ENCODE assay signal across 23 cellular contexts in the genomic region with DNA sequence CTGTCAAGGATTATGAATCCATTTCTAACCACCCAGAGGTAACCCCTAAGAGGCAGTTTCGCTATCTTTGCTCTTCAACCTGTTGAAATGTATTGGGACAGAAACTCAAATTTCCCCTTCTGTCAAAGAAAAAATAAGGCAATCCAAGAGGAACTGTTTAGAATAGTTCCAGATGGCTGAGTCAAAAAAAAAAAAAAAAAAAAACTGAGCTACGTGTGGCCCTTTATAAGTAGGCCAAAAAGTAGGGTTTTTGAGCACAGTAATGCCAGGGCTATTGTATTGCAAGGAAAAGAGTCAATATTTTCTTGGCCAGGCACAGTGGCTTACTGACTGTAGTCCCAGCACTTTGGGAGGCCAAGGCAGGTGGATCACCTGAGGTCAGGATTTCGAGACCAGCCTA.
DNase-seq lines count a peak whose midpoint lies in the region; FAIRE-seq and TF ChIP-seq lines count a peak whose summit lies in the region.
"Had no signal": no experiment of that assay in that cellular context is flagged by ENCODE, and none has a peak within 500 bp of the region (broad histone marks: within the 10 kb centered on the region; RNA-seq: fewer than 3 reads in every experiment).

No MANE protein-coding gene starts in this region.

- H3K27me3 ChIP-seq in osteoblast (ENCODE audit: insufficient read depth, low read length) (peaks cover 12% of the 10 kb centered on the region), spleen (replicated peaks in 1 of 7) (peaks cover 0 to 22% (median 0%) of the 10 kb centered on the region in 7 donors)
- H3K27me3 ChIP-seq: BE2C, BLaER1 had no signal

- H3K27ac ChIP-seq in osteoblast (ENCODE audit: low read depth, low read length): no peak overlapping the region
- no peak overlapping the region for H3K27ac ChIP-seq in spleen
- H3K27ac ChIP-seq: 22Rv1, BLaER1 had no signal

- H3K36me3 ChIP-seq in osteoblast (ENCODE audit: insufficient read depth, low read length) (no peaks in the 10 kb centered on the region), spleen (no peaks in the 10 kb centered on the region)
- H3K36me3 ChIP-seq: BE2C, BLaER1 had no signal

- DNase-seq in CD1c-positive myeloid dendritic cell (ENCODE audit: extremely low spot score) (peak; percentile 5), NCI-H2171 (lab: John Stamatoyannopoulos, UW) (peak; percentile 29), cerebellar cortex (ENCODE audit: low spot score) (peak; percentile 69), osteoblast (ENCODE audit: insufficient read length, low spot score, missing footprints) (peak; percentile 1), spleen (no peak), H54 (ENCODE audit: insufficient read length, low spot score) (no peak)
- no peak for DNase-seq in activated CD8-positive, alpha-beta memory T cell treated with anti-CD3 and anti-CD28 coated beads, Interleukin-2, amount 50 U/mL, for 48 hours
- DNase-seq in stimulated activated CD4-positive, alpha-beta T cell treated with anti-CD3 and anti-CD28 coated beads, Interleukin-2, amount 100 ng/mL, for 48 hours: no peak
- DNase-seq: ACHN; BE2C; Caco-2; Calu3; CD4-positive, alpha-beta T cell; CD8-positive, alpha-beta T cell; DMS79 treated with DMSO at 0.1 percent for 48 hours; GDM1 had no signal

- TF ChIP-seq POLR2A in spleen (IDR thresholded peaks at IDR 0.05) (no peak), H54 (IDR thresholded peaks at IDR 0.05; ENCODE audit: low read depth, low read length) (no peak)

- no peaks in the 10 kb centered on the region for H4K20me1 ChIP-seq in osteoblast (ENCODE audit: insufficient read depth, low read length)
- H4K20me1 ChIP-seq: BLaER1 had no signal

- intact Hi-C loops in spleen (cut with DNase I; ENCODE audit: low total_unique reads): no loop called here

- H2AFZ ChIP-seq in osteoblast (ENCODE audit: low read length): no peak overlapping the region

- 78 to 92% (median 88%) methylated on average over 3 of the region's 3 CpGs for WGBS in spleen, 5 donors

- no peak overlapping the region for H3K4me3 ChIP-seq in osteoblast (ENCODE audit: insufficient read depth, low read length)
- H3K4me3 ChIP-seq in spleen: no peak overlapping the region
- H3K4me3 ChIP-seq: BLaER1, GM12878 had no signal

- TF ChIP-seq CTCF in osteoblast (IDR thresholded peaks at IDR 0.05; ENCODE audit: extremely low read depth, low read depth, low read length): no peak
- TF ChIP-seq CTCF in spleen (IDR thresholded peaks at IDR 0.05 in 8 of 11, conservative IDR thresholded peaks at IDR 0.05 in 3 of 11): no peak

- no peak for FAIRE-seq in H54 (lab: Jason Lieb, UNC)
- FAIRE-seq: D721Med, GM12878, GM12892, GM18507, GM19239 had no signal

- no peaks in the 10 kb centered on the region for H3K79me2 ChIP-seq in osteoblast (ENCODE audit: insufficient read depth, low read length)

- no peak overlapping the region for H3K4me2 ChIP-seq in osteoblast (ENCODE audit: insufficient read depth, low read length)
- H3K4me2 ChIP-seq: BLaER1 had no signal

- no peaks in the 10 kb centered on the region for H3K4me1 ChIP-seq in osteoblast (ENCODE audit: insufficient read depth, low read length)
- H3K4me1 ChIP-seq in spleen: no peaks in the 10 kb centered on the region
- H3K4me1 ChIP-seq: BE2C, BLaER1 had no signal

- H3K9me3 ChIP-seq in osteoblast (ENCODE audit: low read depth, low read length): no peaks in the 10 kb centered on the region
- H3K9me3 ChIP-seq in spleen: no peaks in the 10 kb centered on the region
- H3K9me3 ChIP-seq: BE2C, BLaER1, Caco-2 had no signal

Comparison
In these comparisons a context has a peak if more than half of its experiments do, and no peak if none do; other contexts are left out.
1. DNase-seq: peak in CD1c-positive myeloid dendritic cell (single experiment), NCI-H2171 (single experiment), cerebellar cortex (single experiment) and osteoblast (single experiment); none in spleen (single experiment), H54 (single experiment), activated CD8-positive, alpha-beta memory T cell treated with anti-CD3 and anti-CD28 coated beads, Interleukin-2, amount 50 U/mL, for 48 hours (single experiment) and stimulated activated CD4-positive, alpha-beta T cell treated with anti-CD3 and anti-CD28 coated beads, Interleukin-2, amount 100 ng/mL, for 48 hours (0 of 2).